Comparison of ENCODE assay signal across 29 cellular contexts in genomic region chr10:29374162-29374561, GRCh38.
"Had no signal": no experiment of that assay in that cellular context is flagged by ENCODE, and none has a peak within 500 bp of the region (broad histone marks: within the 10 kb centered on the region; RNA-seq: fewer than 3 reads in every experiment).

No MANE protein-coding gene starts in this region.

- H3K4me3 ChIP-seq: ascending aorta, breast epithelium, cardiac muscle cell, colonic mucosa had no signal

- H3K9me3 Mint-ChIP-seq: activated B cell treated with CpG ODN at 0.5 μM for 24 hours; activated CD8-positive, alpha-beta T cell treated with anti-CD3 and anti-CD28 coated beads for 36 hours; activated naive CD4-positive, alpha-beta T cell treated with anti-CD3 and anti-CD28 coated beads, Interleukin-2, amount 50 U/mL, for 72 hours; activated naive CD8-positive, alpha-beta T cell treated with anti-CD3 and anti-CD28 coated beads, Interleukin-2, amount 10 ng/mL, durations not matched to agents 7 days and 5 days; activated T-cell treated with anti-CD3 and anti-CD28 coated beads, Interleukin-2, amount 50 U/mL, for 4 hours; activated T-helper 17 cell treated with anti-CD3 and anti-CD28 coated beads, Interleukin-2, amount 50 U/mL, for 72 hours; T-helper 2 cell treated with Interferon-gamma antibody and Interleukin-4, amounts not matched to agents 5 μg/mL and 100 μg/mL, for 36 hours had no signal

- H3K27ac Mint-ChIP-seq: activated B cell treated with CpG ODN at 0.5 μM for 24 hours; activated CD8-positive, alpha-beta T cell treated with anti-CD3 and anti-CD28 coated beads for 36 hours; activated naive CD4-positive, alpha-beta T cell treated with anti-CD3 and anti-CD28 coated beads, Interleukin-2, amount 50 U/mL, for 72 hours; activated naive CD8-positive, alpha-beta T cell treated with anti-CD3 and anti-CD28 coated beads, Interleukin-2, amount 10 ng/mL, durations not matched to agents 7 days and 5 days; activated T-helper 17 cell treated with anti-CD3 and anti-CD28 coated beads, Interleukin-2, amount 50 U/mL, for 72 hours; brain; T-helper 17 cell; T-helper 2 cell treated with Interferon-gamma antibody and Interleukin-4, amounts not matched to agents 5 μg/mL and 100 μg/mL, for 36 hours had no signal

- H3K4me1 Mint-ChIP-seq: activated B cell treated with CpG ODN at 0.5 μM for 24 hours; activated naive CD8-positive, alpha-beta T cell treated with anti-CD3 and anti-CD28 coated beads, Interleukin-2, amount 10 ng/mL, durations not matched to agents 7 days and 5 days; activated T-helper 17 cell treated with anti-CD3 and anti-CD28 coated beads, Interleukin-2, amount 50 U/mL, for 72 hours; T-helper 17 cell had no signal

- H3K4me3 Mint-ChIP-seq: activated B cell treated with CpG ODN at 0.5 μM for 24 hours; activated CD8-positive, alpha-beta T cell treated with anti-CD3 and anti-CD28 coated beads for 36 hours; activated naive CD8-positive, alpha-beta T cell treated with anti-CD3 and anti-CD28 coated beads, Interleukin-2, amount 10 ng/mL, durations not matched to agents 7 days and 5 days; activated T-cell treated with anti-CD3 and anti-CD28 coated beads, Interleukin-2, amount 50 U/mL, for 4 hours; activated T-helper 17 cell treated with anti-CD3 and anti-CD28 coated beads, Interleukin-2, amount 50 U/mL, for 72 hours; brain; T-helper 17 cell; T-helper 2 cell treated with Interferon-gamma antibody and Interleukin-4, amounts not matched to agents 5 μg/mL and 100 μg/mL, for 36 hours had no signal

- ATAC-seq: activated CD4-positive, CD25-positive, alpha-beta regulatory T cell treated with anti-CD3 and anti-CD28 coated beads, Interleukin-2, amount 50 U/mL, for 24 hours; activated CD8-positive, alpha-beta T cell treated with anti-CD3 and anti-CD28 coated beads for 36 hours; activated naive CD4-positive, alpha-beta T cell treated with anti-CD3 and anti-CD28 coated beads, Interleukin-2, amount 50 U/mL, for 72 hours; activated T-cell treated with anti-CD3 and anti-CD28 coated beads, Interleukin-2, amount 50 U/mL, for 4 hours; activated T-helper 17 cell treated with anti-CD3 and anti-CD28 coated beads, Interleukin-2, amount 50 U/mL, for 72 hours; esophagus mucosa; T-helper 17 cell had no signal

- H3K36me3 Mint-ChIP-seq: activated naive CD4-positive, alpha-beta T cell treated with anti-CD3 and anti-CD28 coated beads, Interleukin-2, amount 50 U/mL, for 72 hours; activated naive CD8-positive, alpha-beta T cell treated with anti-CD3 and anti-CD28 coated beads, Interleukin-2, amount 10 ng/mL, durations not matched to agents 7 days and 5 days; brain had no signal

- H3K9me3 ChIP-seq: ascending aorta, breast epithelium, colonic mucosa had no signal

- H3K4me1 ChIP-seq: breast epithelium, colonic mucosa had no signal

- H3K27ac ChIP-seq: ascending aorta, breast epithelium, cardiac muscle cell, colonic mucosa, WERI-Rb-1 had no signal

- H3K27me3 ChIP-seq: ascending aorta, cardiac muscle cell, colonic mucosa had no signal

- H3K36me3 ChIP-seq: ascending aorta, breast epithelium, cardiac muscle cell, colonic mucosa, WERI-Rb-1 had no signal

- DNase-seq: activated B cell treated with CpG ODN at 0.5 μM for 24 hours; activated CD4-positive, alpha-beta T cell treated with anti-CD3 and anti-CD28 coated beads for 48 hours; activated CD4-positive, alpha-beta T cell treated with anti-CD3 and anti-CD28 coated beads, Interleukin-2, amount 50 U/mL, for 1 hour; activated CD4-positive, alpha-beta T cell treated with anti-CD3 and anti-CD28 coated beads, Interleukin-2, amount 50 U/mL, for 48 hours; activated CD8-positive, alpha-beta memory T cell treated with anti-CD3 and anti-CD28 coated beads for 24 hours; activated CD8-positive, alpha-beta T cell treated with anti-CD3 and anti-CD28 coated beads for 36 hours; activated effector memory CD4-positive, alpha-beta T cell treated with Interleukin-2 at 50 U/mL for 16 hours; activated gamma-delta T cell treated with Interleukin-2 at 50 U/mL for 16 hours; activated naive CD4-positive, alpha-beta T cell treated with Interleukin-2 at 50 U/mL for 16 hours; activated naive CD8-positive, alpha-beta T cell treated with anti-CD3 and anti-CD28 coated beads, Interleukin-2, amount 10 ng/mL, durations not matched to agents 7 days and 5 days; activated T-cell treated with anti-CD3 and anti-CD28 coated beads, Interleukin-2, amount 50 U/mL, for 4 hours; central memory CD4-positive, alpha-beta T cell; cerebellar nuclear complex; colonic mucosa; effector CD8-positive, alpha-beta T cell; foreskin fibroblast; T-helper 1 cell; T-helper 17 cell; T1000; WERI-Rb-1 had no signal
